ENCODE assay signal across 8 cellular contexts in the genomic region with DNA sequence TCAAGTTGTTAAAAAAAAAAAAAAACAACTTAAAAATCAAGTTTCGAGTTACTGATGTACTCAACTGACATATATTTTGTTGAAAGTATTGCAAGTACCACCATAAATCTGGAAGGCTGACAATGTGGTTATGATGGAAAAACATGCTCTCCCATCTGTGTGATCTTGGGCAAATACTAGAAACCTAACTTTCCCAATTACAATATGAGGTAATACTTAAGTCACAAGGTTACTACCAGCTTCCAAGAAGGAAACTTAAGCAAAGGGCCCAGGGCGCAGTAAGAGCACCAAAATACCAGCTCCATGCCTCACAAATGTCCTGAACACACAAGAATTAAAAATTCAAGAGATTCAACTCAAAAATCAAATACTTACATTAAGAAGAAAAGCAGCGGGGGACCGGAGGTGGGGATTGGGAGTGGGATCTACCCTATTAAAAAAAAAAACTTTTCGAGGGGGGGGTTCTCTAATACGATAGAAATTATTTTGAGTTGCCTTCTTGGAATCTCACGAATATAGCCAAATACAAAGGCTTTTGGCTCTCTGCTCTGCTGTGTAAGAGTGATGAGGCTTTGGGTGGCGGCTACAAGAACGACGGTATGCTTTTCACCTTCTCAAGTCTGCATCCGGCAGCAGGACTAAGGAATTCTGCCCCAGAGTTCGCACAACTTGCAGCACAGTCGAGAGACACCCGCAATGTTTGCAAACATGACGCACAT. TPM values are rescaled to one million over a fixed set of nuclear protein-coding genes. Genes with fewer than 3 reads are reported as not detected.
DNase-seq lines count a peak whose midpoint lies in the region; ATAC-seq and TF ChIP-seq lines count a peak whose summit lies in the region.

No MANE protein-coding gene starts in this region.

- H3K4me2 ChIP-seq in OCI-LY3 (ENCODE audit: low read length): peak overlapping the region; percentile 73

- ATAC-seq in GM18505 (IDR thresholded peaks at IDR 0.05; ENCODE audit: unreplicated experiment) (peak; percentile 14), GM18517 (IDR thresholded peaks at IDR 0.05; ENCODE audit: unreplicated experiment) (no peak)

- peaks cover 24% of the 10 kb centered on the region for H3K79me2 ChIP-seq in OCI-LY3 (ENCODE audit: low read length)

- H3K9me3 ChIP-seq in OCI-LY3 (ENCODE audit: insufficient read depth, low read length) (no peaks in the 10 kb centered on the region), iPS-18a (ENCODE audit: control insufficient read depth, low read depth, low read length) (no peaks in the 10 kb centered on the region), skeletal muscle tissue (ENCODE audit: control insufficient read depth in 3 of 3, low read length in 3 of 3) (no peaks in the 10 kb centered on the region)

- peak; percentile 30 for DNase-seq in AG09319 (ENCODE audit: extremely low read depth, low read depth)
- peak; percentile 67 for DNase-seq in astrocyte of the hippocampus (ENCODE audit: low read depth, low spot score)
- no peak for DNase-seq in NCI-H2196 (lab: John Stamatoyannopoulos, UW; ENCODE audit: unreplicated experiment)

- H3K4me1 ChIP-seq in OCI-LY3 (ENCODE audit: low read length) (peaks cover 27% of the 10 kb centered on the region), iPS-18a (ENCODE audit: control insufficient read depth, low read depth, low read length) (peaks cover 33% of the 10 kb centered on the region), skeletal muscle tissue (ENCODE audit: control insufficient read depth in 3 of 3, insufficient read depth in 3 of 3, low read length in 3 of 3) (peaks cover 2 to 8% (median 8%) of the 10 kb centered on the region in 3 donors)

- H3K27me3 ChIP-seq in OCI-LY3 (ENCODE audit: low read depth, low read length) (peaks cover 5% of the 10 kb centered on the region; the same call in 1 of the 2 replicates), iPS-18a (ENCODE audit: control insufficient read depth, insufficient read depth, low read length) (no peaks in the 10 kb centered on the region), skeletal muscle tissue (ENCODE audit: control insufficient read depth in 3 of 3, insufficient read depth in 3 of 3, low read length in 3 of 3) (no peaks in the 10 kb centered on the region)

- no peaks in the 10 kb centered on the region for H4K20me1 ChIP-seq in OCI-LY3 (ENCODE audit: insufficient read depth, low read length)

- H2AFZ ChIP-seq in OCI-LY3 (ENCODE audit: low read depth, low read length): peak overlapping the region; percentile 82

- no peak for TF ChIP-seq CTCF in AG09319 (IDR thresholded peaks at IDR 0.05; ENCODE audit: low read depth, low read length)
- TF ChIP-seq CTCF in OCI-LY3 (IDR thresholded peaks at IDR 0.05; ENCODE audit: low read depth, low read length): no peak

- H3K36me3 ChIP-seq in OCI-LY3 (replicated peaks; ENCODE audit: low read depth, low read length) (no peaks in the 10 kb centered on the region), iPS-18a (ENCODE audit: control insufficient read depth, low read depth, low read length) (peaks cover 5% of the 10 kb centered on the region), skeletal muscle tissue (ENCODE audit: control insufficient read depth in 3 of 3, insufficient read depth in 3 of 3, low read length in 3 of 3) (peaks cover 0 to 2% (median 0%) of the 10 kb centered on the region in 3 donors)

- no peak for TF ChIP-seq POLR2A in GM18505 (IDR thresholded peaks at IDR 0.05; ENCODE audit: borderline replicate concordance, extremely low read depth, insufficient read depth, insufficient read length)

- H3K9ac ChIP-seq in OCI-LY3 (ENCODE audit: low read length) (peak overlapping the region; percentile 77), iPS-18a (ENCODE audit: low read length) (peak overlapping the region; percentile 84), skeletal muscle tissue (ENCODE audit: low read depth in 1 of 3, low read length in 3 of 3) (peak overlapping the region; percentile 92 to 93 (median 92))

- peak overlapping the region; percentile 89 for H3K4me3 ChIP-seq in OCI-LY3 (ENCODE audit: low read length)
- peak overlapping the region; percentile 100 for H3K4me3 ChIP-seq in iPS-18a (ENCODE audit: low read length)
- peak overlapping the region; percentile 87 to 95 (median 93) for H3K4me3 ChIP-seq in skeletal muscle tissue (ENCODE audit: low read length in 3 of 3)

- H3K27ac ChIP-seq in OCI-LY3 (ENCODE audit: low read length) (no peak overlapping the region), iPS-18a (ENCODE audit: low read length) (peak overlapping the region; percentile 67), skeletal muscle tissue (ENCODE audit: low read depth, low read length) (peak overlapping the region; percentile 89)

RNA-seq across cellular contexts. Expression of gene SAV1, which starts 1.2 kb away (rescaled TPM):
- total RNA-seq in skeletal muscle tissue: 16.7 TPM
